Comparison of ENCODE assay signal across 9 cellular contexts in genomic region chr1:230123280-230124186, GRCh38. TPM values are rescaled to one million over a fixed set of nuclear protein-coding genes. Genes with fewer than 3 reads are reported as not detected.
DNase-seq lines count a peak whose midpoint lies in the region; ATAC-seq and TF ChIP-seq lines count a peak whose summit lies in the region.
"Had no signal": no experiment of that assay in that cellular context is flagged by ENCODE, and none has a peak within 500 bp of the region (broad histone marks: within the 10 kb centered on the region; RNA-seq: fewer than 3 reads in every experiment).

No MANE protein-coding gene starts in this region.

- ATAC-seq in activated CD8-positive, alpha-beta memory T cell treated with anti-CD3 and anti-CD28 coated beads, Interleukin-2, amount 10 ng/mL, durations not matched to agents 7 days and 5 days: peak; percentile 71
- ATAC-seq in HG02970 (IDR thresholded peaks at IDR 0.05; ENCODE audit: low FRiP score, unreplicated experiment): peak; percentile 73

- H3K27me3 ChIP-seq in spleen (replicated peaks in 1 of 7): no peaks in the 10 kb centered on the region
- H3K27me3 ChIP-seq: SJSA1 had no signal

- intact Hi-C loops in spleen (cut with DNase I; ENCODE audit: low total_unique reads): no loop called here

- H3K27me3 Mint-ChIP-seq in activated CD8-positive, alpha-beta memory T cell treated with anti-CD3 and anti-CD28 coated beads, Interleukin-2, amount 10 ng/mL, durations not matched to agents 7 days and 5 days: peaks cover 7% of the 10 kb centered on the region
- H3K27me3 Mint-ChIP-seq in T-helper 2 cell treated with Interferon-gamma antibody and Interleukin-4, amounts not matched to agents 5 μg/mL and 100 μg/mL, for 36 hours (ENCODE audit: low read depth): no peaks in the 10 kb centered on the region

- peak overlapping the region; percentile 42 for H3K4me3 Mint-ChIP-seq in activated CD8-positive, alpha-beta memory T cell treated with anti-CD3 and anti-CD28 coated beads, Interleukin-2, amount 10 ng/mL, durations not matched to agents 7 days and 5 days
- H3K4me3 Mint-ChIP-seq in T-helper 2 cell treated with Interferon-gamma antibody and Interleukin-4, amounts not matched to agents 5 μg/mL and 100 μg/mL, for 36 hours: peak overlapping the region; percentile 42

- H3K4me1 ChIP-seq in spleen: peaks cover 0 to 89% (median 43%) of the 10 kb centered on the region in 6 donors

- peaks cover 0 to 11% (median 0%) of the 10 kb centered on the region in 6 donors for H3K36me3 ChIP-seq in spleen

- CTCF ChIA-PET in activated CD8-positive, alpha-beta memory T cell treated with anti-CD3 and anti-CD28 coated beads, Interleukin-2, amount 10 ng/mL, durations not matched to agents 7 days and 5 days (lab: Charles Lee): interaction anchor here (1.3 to 5.1 kb wide), 6 partner anchors 9 to 43 kb away, joined by 3 to 36 read pairs (median 6); no protein-coding TSS in a partner anchor

- peak overlapping the region; percentile 86 for H3K27ac Mint-ChIP-seq in activated CD8-positive, alpha-beta memory T cell treated with anti-CD3 and anti-CD28 coated beads, Interleukin-2, amount 10 ng/mL, durations not matched to agents 7 days and 5 days
- H3K27ac Mint-ChIP-seq in T-helper 2 cell treated with Interferon-gamma antibody and Interleukin-4, amounts not matched to agents 5 μg/mL and 100 μg/mL, for 36 hours: peak overlapping the region; percentile 79

- WGBS in spleen, 5 donors: 49 to 70% (median 65%) methylated on average over 13 of the region's 13 CpGs

- no peak for TF ChIP-seq CTCF in spleen (IDR thresholded peaks at IDR 0.05 in 8 of 11, conservative IDR thresholded peaks at IDR 0.05 in 3 of 11)

- H3K9me3 ChIP-seq in spleen: no peaks in the 10 kb centered on the region
- H3K9me3 ChIP-seq: SJSA1 had no signal

- DNase-seq in activated CD8-positive, alpha-beta memory T cell treated with anti-CD3 and anti-CD28 coated beads, Interleukin-2, amount 10 ng/mL, durations not matched to agents 7 days and 5 days: peak; percentile 86
- DNase-seq in activated CD8-positive, alpha-beta memory T cell treated with anti-CD3 and anti-CD28 coated beads, Interleukin-2, amount 50 U/mL, for 4 hours: no peak
- DNase-seq in T-helper 2 cell treated with Interferon-gamma antibody and Interleukin-4, amounts not matched to agents 5 μg/mL and 100 μg/mL, for 36 hours (ENCODE audit: low spot score): peak; percentile 55
- no peak for DNase-seq in spleen
- DNase-seq in NCI-H524 treated with DMSO at 0.1 percent for 48 hours (lab: John Stamatoyannopoulos, UW): no peak
- DNase-seq in AML-193 (lab: John Stamatoyannopoulos, UW): no peak
- no peak for DNase-seq in dedifferentiated amniotic fluid mesenchymal stem cell (ENCODE audit: extremely low spot score)

- peaks cover 19% of the 10 kb centered on the region for H3K36me3 Mint-ChIP-seq in activated CD8-positive, alpha-beta memory T cell treated with anti-CD3 and anti-CD28 coated beads, Interleukin-2, amount 10 ng/mL, durations not matched to agents 7 days and 5 days
- H3K36me3 Mint-ChIP-seq in T-helper 2 cell treated with Interferon-gamma antibody and Interleukin-4, amounts not matched to agents 5 μg/mL and 100 μg/mL, for 36 hours (ENCODE audit: low read depth): peaks cover 2% of the 10 kb centered on the region

- TF ChIP-seq POLR2A in spleen (IDR thresholded peaks at IDR 0.05): no peak

- peaks cover 72% of the 10 kb centered on the region for H3K4me1 Mint-ChIP-seq in activated CD8-positive, alpha-beta memory T cell treated with anti-CD3 and anti-CD28 coated beads, Interleukin-2, amount 10 ng/mL, durations not matched to agents 7 days and 5 days
- H3K4me1 Mint-ChIP-seq in T-helper 2 cell treated with Interferon-gamma antibody and Interleukin-4, amounts not matched to agents 5 μg/mL and 100 μg/mL, for 36 hours (ENCODE audit: low read depth): peaks cover 57% of the 10 kb centered on the region

- no peak overlapping the region for H3K4me3 ChIP-seq in spleen
- H3K4me3 ChIP-seq: SJSA1 had no signal

- no peaks in the 10 kb centered on the region for H3K9me3 Mint-ChIP-seq in activated CD8-positive, alpha-beta memory T cell treated with anti-CD3 and anti-CD28 coated beads, Interleukin-2, amount 10 ng/mL, durations not matched to agents 7 days and 5 days (ENCODE audit: low read depth)
- H3K9me3 Mint-ChIP-seq in T-helper 2 cell treated with Interferon-gamma antibody and Interleukin-4, amounts not matched to agents 5 μg/mL and 100 μg/mL, for 36 hours: no peaks in the 10 kb centered on the region

- peak overlapping the region in 5 of 8 donors; percentile 39 to 75 (median 65) for H3K27ac ChIP-seq in spleen
- H3K27ac ChIP-seq: SJSA1 had no signal

RNA-seq across cellular contexts. Expression of gene GALNT2, which starts 56.5 kb away (rescaled TPM):
- 10 to 100 TPM; 25.0 to 30.2 TPM for total RNA-seq in activated CD8-positive, alpha-beta memory T cell treated with anti-CD3 and anti-CD28 coated beads, Interleukin-2, amount 10 ng/mL, durations not matched to agents 7 days and 5 days
- total RNA-seq in spleen: 10 to 100 TPM; 31.0 to 44.8 (median 40.7) TPM
- 10 to 100 TPM in 2 of 3 donors, 1 to 10 TPM in 1; 7.9 to 13.3 (median 11.4) TPM for polyA plus RNA-seq in spleen

Comparison
In these comparisons a context has a peak if more than half of its experiments do, and no peak if none do; other contexts are left out.
1. DNase-seq: peak in activated CD8-positive, alpha-beta memory T cell treated with anti-CD3 and anti-CD28 coated beads, Interleukin-2, amount 10 ng/mL, durations not matched to agents 7 days and 5 days (single experiment) and T-helper 2 cell treated with Interferon-gamma antibody and Interleukin-4, amounts not matched to agents 5 μg/mL and 100 μg/mL, for 36 hours (single experiment); none in activated CD8-positive, alpha-beta memory T cell treated with anti-CD3 and anti-CD28 coated beads, Interleukin-2, amount 50 U/mL, for 4 hours (single experiment), spleen (single experiment), NCI-H524 treated with DMSO at 0.1 percent for 48 hours (single experiment), AML-193 (0 of 2) and dedifferentiated amniotic fluid mesenchymal stem cell (single experiment).